Comparison of ENCODE assay signal across 18 cellular contexts in the genomic region with DNA sequence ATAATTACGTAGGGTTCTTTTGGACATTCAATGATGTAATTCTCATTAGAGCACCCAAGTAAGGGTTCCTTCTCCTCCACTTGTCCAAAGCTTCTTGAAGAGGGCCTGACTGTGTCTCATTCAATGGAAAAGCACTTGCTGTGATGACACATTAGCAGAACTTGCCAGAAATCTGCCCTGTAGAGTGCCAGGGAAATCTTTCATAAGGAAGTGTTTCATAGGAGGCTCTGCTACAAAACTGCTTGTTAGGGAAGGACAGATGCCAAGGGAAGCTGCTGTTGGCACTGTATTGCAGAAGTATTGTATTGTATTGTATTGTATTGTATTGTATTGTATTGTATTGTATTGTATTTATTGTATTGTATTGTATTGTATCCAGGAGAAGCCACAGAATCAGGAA. TPM values are rescaled to one million over a fixed set of nuclear protein-coding genes. Genes with fewer than 3 reads are reported as not detected.
A peak's percentile ranks its signal among the peaks of the same experiment; 100 is the strongest.
DNase-seq lines count a peak whose midpoint lies in the region; TF ChIP-seq lines count a peak whose summit lies in the region.
"Had no signal": no experiment of that assay in that cellular context is flagged by ENCODE, and none has a peak within 500 bp of the region (broad histone marks: within the 10 kb centered on the region; RNA-seq: fewer than 3 reads in every experiment).

No MANE protein-coding gene starts in this region.

- no peak overlapping the region for H3K27ac ChIP-seq in tibial artery
- H3K27ac ChIP-seq: left lung, neural progenitor cell, suprapubic skin had no signal

- intact Hi-C loops in activated CD4-positive, alpha-beta T cell treated with anti-CD3 and anti-CD28 coated beads, Interleukin-2, amount 10 ng/mL, durations not matched to agents 24 days and 14 days (cut with micrococcal nuclease), result no loop called here
- intact Hi-C loops in tibial artery (cut with DNase I; ENCODE audit: low total_unique reads), result no loop called here

- H3K27me3 Mint-ChIP-seq in endothelial cell (ENCODE audit: unreplicated experiment), result no peaks in the 10 kb centered on the region
- H3K27me3 Mint-ChIP-seq in activated CD4-positive, alpha-beta T cell treated with anti-CD3 and anti-CD28 coated beads, Interleukin-2, amount 10 ng/mL, durations not matched to agents 24 days and 14 days, result no peaks in the 10 kb centered on the region
- H3K27me3 Mint-ChIP-seq in activated naive CD8-positive, alpha-beta T cell treated with anti-CD3 and anti-CD28 coated beads for 36 hours, result no peaks in the 10 kb centered on the region
- H3K27me3 Mint-ChIP-seq: CD4-positive, alpha-beta memory T cell had no signal

- no peaks in the 10 kb centered on the region for H3K9me3 ChIP-seq in tibial artery
- H3K9me3 ChIP-seq: left lung, suprapubic skin had no signal

- H3K4me1 Mint-ChIP-seq in endothelial cell (ENCODE audit: unreplicated experiment), result peaks cover 19% of the 10 kb centered on the region
- no peaks in the 10 kb centered on the region for H3K4me1 Mint-ChIP-seq in activated CD4-positive, alpha-beta T cell treated with anti-CD3 and anti-CD28 coated beads, Interleukin-2, amount 10 ng/mL, durations not matched to agents 24 days and 14 days
- H3K4me1 Mint-ChIP-seq in activated naive CD8-positive, alpha-beta T cell treated with anti-CD3 and anti-CD28 coated beads for 36 hours, result no peaks in the 10 kb centered on the region
- H3K4me1 Mint-ChIP-seq: CD4-positive, alpha-beta memory T cell; neural progenitor cell had no signal

- peak overlapping the region; percentile 88 for H3K27ac Mint-ChIP-seq in endothelial cell (ENCODE audit: unreplicated experiment)
- no peak overlapping the region for H3K27ac Mint-ChIP-seq in activated CD4-positive, alpha-beta T cell treated with anti-CD3 and anti-CD28 coated beads, Interleukin-2, amount 10 ng/mL, durations not matched to agents 24 days and 14 days
- no peak overlapping the region for H3K27ac Mint-ChIP-seq in activated naive CD8-positive, alpha-beta T cell treated with anti-CD3 and anti-CD28 coated beads for 36 hours
- H3K27ac Mint-ChIP-seq: CD4-positive, alpha-beta memory T cell; neural progenitor cell; T-helper 1 cell treated with Interleukin-12 subunit alpha and Interleukin-12 subunit beta and Interleukin-4 antibody, amounts not matched to agents 30 μg/mL and 1 μg/mL, for 36 hours had no signal

- no peaks in the 10 kb centered on the region for H3K36me3 ChIP-seq in tibial artery
- H3K36me3 ChIP-seq: left lung, neural progenitor cell, suprapubic skin had no signal

- H3K4me3 ChIP-seq in tibial artery, result no peak overlapping the region
- H3K4me3 ChIP-seq: left lung, neural progenitor cell, suprapubic skin had no signal

- H3K4me1 ChIP-seq in tibial artery, result no peaks in the 10 kb centered on the region
- H3K4me1 ChIP-seq: left lung, neural progenitor cell, suprapubic skin had no signal

- TF ChIP-seq CTCF in endothelial cell (IDR thresholded peaks at IDR 0.05; ENCODE audit: unreplicated experiment), result no peak
- TF ChIP-seq CTCF in tibial artery (IDR thresholded peaks at IDR 0.05), result no peak

- H3K36me3 Mint-ChIP-seq in endothelial cell (ENCODE audit: low read depth, unreplicated experiment), result no peaks in the 10 kb centered on the region
- no peaks in the 10 kb centered on the region for H3K36me3 Mint-ChIP-seq in activated CD4-positive, alpha-beta T cell treated with anti-CD3 and anti-CD28 coated beads, Interleukin-2, amount 10 ng/mL, durations not matched to agents 24 days and 14 days (ENCODE audit: low read depth)
- H3K36me3 Mint-ChIP-seq in activated naive CD8-positive, alpha-beta T cell treated with anti-CD3 and anti-CD28 coated beads for 36 hours, result no peaks in the 10 kb centered on the region
- H3K36me3 Mint-ChIP-seq: CD4-positive, alpha-beta memory T cell; neural progenitor cell had no signal

- DNase-seq in AG20443 (ENCODE audit: low spot score) (peak; percentile 22), NCI-H446 treated with DMSO at 0.1 percent for 48 hours (lab: John Stamatoyannopoulos, UW) (peak; percentile 100), endothelial cell (ENCODE audit: low spot score) (no peak), kidney tubule cell (ENCODE audit: low spot score) (peak; percentile 41), SIG-M5 treated with dmso at 0.1 percent for 504 hours (lab: John Stamatoyannopoulos, UW; ENCODE audit: unreplicated experiment) (no peak), tibial artery (no peak)
- no peak for DNase-seq in activated CD4-positive, alpha-beta T cell treated with anti-CD3 and anti-CD28 coated beads, Interleukin-2, amount 10 ng/mL, durations not matched to agents 24 days and 14 days
- DNase-seq in activated naive CD8-positive, alpha-beta T cell treated with anti-CD3 and anti-CD28 coated beads for 36 hours, result no peak
- DNase-seq: CD4-positive, alpha-beta memory T cell; left lung; NCI-H1048; NCI-H2029 treated with DMSO at 0.1 percent for 48 hours; NCI-H524 treated with DMSO at 0.1 percent for 48 hours; retina; SHP77 had no signal

- H3K27me3 ChIP-seq in tibial artery, result no peaks in the 10 kb centered on the region
- H3K27me3 ChIP-seq: left lung, neural progenitor cell, suprapubic skin had no signal

- H3K9me3 Mint-ChIP-seq in endothelial cell (ENCODE audit: unreplicated experiment), result no peaks in the 10 kb centered on the region
- H3K9me3 Mint-ChIP-seq in activated CD4-positive, alpha-beta T cell treated with anti-CD3 and anti-CD28 coated beads, Interleukin-2, amount 10 ng/mL, durations not matched to agents 24 days and 14 days, result no peaks in the 10 kb centered on the region
- no peaks in the 10 kb centered on the region for H3K9me3 Mint-ChIP-seq in activated naive CD8-positive, alpha-beta T cell treated with anti-CD3 and anti-CD28 coated beads for 36 hours
- H3K9me3 Mint-ChIP-seq: neural progenitor cell had no signal

- no peak overlapping the region for H3K4me3 Mint-ChIP-seq in endothelial cell (ENCODE audit: unreplicated experiment)
- no peak overlapping the region for H3K4me3 Mint-ChIP-seq in activated CD4-positive, alpha-beta T cell treated with anti-CD3 and anti-CD28 coated beads, Interleukin-2, amount 10 ng/mL, durations not matched to agents 24 days and 14 days
- no peak overlapping the region for H3K4me3 Mint-ChIP-seq in activated naive CD8-positive, alpha-beta T cell treated with anti-CD3 and anti-CD28 coated beads for 36 hours
- H3K4me3 Mint-ChIP-seq: CD4-positive, alpha-beta memory T cell; neural progenitor cell; T-helper 1 cell treated with Interleukin-12 subunit alpha and Interleukin-12 subunit beta and Interleukin-4 antibody, amounts not matched to agents 30 μg/mL and 1 μg/mL, for 36 hours had no signal

RNA-seq across cellular contexts. Expression of gene MPDZ, which starts 45.5 kb away (rescaled TPM):
- 97.0 TPM for total RNA-seq in endothelial cell (ENCODE audit: unreplicated experiment)
- total RNA-seq in activated CD4-positive, alpha-beta T cell treated with anti-CD3 and anti-CD28 coated beads, Interleukin-2, amount 10 ng/mL, durations not matched to agents 24 days and 14 days, result not detected in 2 replicates
- total RNA-seq in activated naive CD8-positive, alpha-beta T cell treated with anti-CD3 and anti-CD28 coated beads for 36 hours, result not detected
- total RNA-seq: CD4-positive, alpha-beta memory T cell had no signal

Comparison
In these comparisons a context has a peak if more than half of its experiments do, and no peak if none do; other contexts are left out.
1. DNase-seq: peak in AG20443 (single experiment), NCI-H446 treated with DMSO at 0.1 percent for 48 hours (single experiment) and kidney tubule cell (single experiment); none in endothelial cell (single experiment), activated CD4-positive, alpha-beta T cell treated with anti-CD3 and anti-CD28 coated beads, Interleukin-2, amount 10 ng/mL, durations not matched to agents 24 days and 14 days (single experiment), SIG-M5 treated with dmso at 0.1 percent for 504 hours (single experiment), activated naive CD8-positive, alpha-beta T cell treated with anti-CD3 and anti-CD28 coated beads for 36 hours (single experiment) and tibial artery (0 of 2).
2. RNA of gene MPDZ, which starts 45.5 kb away (total RNA-seq): 97.0 TPM in endothelial cell (single experiment); not detected in activated CD4-positive, alpha-beta T cell treated with anti-CD3 and anti-CD28 coated beads, Interleukin-2, amount 10 ng/mL, durations not matched to agents 24 days and 14 days and not detected in activated naive CD8-positive, alpha-beta T cell treated with anti-CD3 and anti-CD28 coated beads for 36 hours; every median in the first group is over 10 times any median in the second.